ENCODE assay signal across 8 cellular contexts in the genomic region with DNA sequence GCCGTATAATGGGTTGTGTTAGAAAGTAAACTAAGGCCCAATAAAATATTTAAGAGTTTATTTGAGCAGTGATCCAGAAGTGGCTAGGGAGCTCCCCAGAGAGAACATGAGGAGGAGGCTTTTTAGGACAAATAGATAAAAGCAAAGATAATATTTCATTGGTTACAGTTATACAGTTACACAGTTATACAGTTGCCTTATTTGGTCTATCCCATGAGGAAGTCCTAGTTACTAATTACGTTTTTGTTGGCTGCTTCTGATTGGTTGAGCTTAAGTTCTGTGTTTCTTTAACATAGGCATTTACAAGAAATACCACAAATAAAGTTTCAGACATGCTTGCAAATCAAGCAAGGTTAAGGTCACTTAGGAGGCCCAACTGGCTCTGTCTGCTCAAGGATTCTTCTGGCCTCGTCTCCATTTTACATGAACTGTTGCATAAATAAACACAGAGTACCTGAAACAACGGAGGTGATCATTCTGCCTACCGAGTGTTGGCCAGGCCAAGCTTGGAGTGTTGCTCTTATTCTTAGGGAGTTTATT. TPM values are rescaled to one million over a fixed set of nuclear protein-coding genes. Genes with fewer than 3 reads are reported as not detected.
A peak's percentile ranks its signal among the peaks of the same experiment; 100 is the strongest.
DNase-seq lines count a peak whose midpoint lies in the region; ATAC-seq and TF ChIP-seq lines count a peak whose summit lies in the region.

No MANE protein-coding gene starts in this region.

- no peaks in the 10 kb centered on the region for H3K9me3 ChIP-seq in iPS-20b (ENCODE audit: insufficient read depth, low read depth, low read length)

- H3K4me1 ChIP-seq in iPS-20b (ENCODE audit: insufficient read depth, low read length): peaks cover 9% of the 10 kb centered on the region; the same call in 1 of the 2 replicates

- in situ Hi-C loops in G401 (cut with HindIII; ENCODE audit: low sequenced_read_pairs) (no loop called here), KBM-7 (cut with MboI; ENCODE audit: low pct_unique_long_range_greater_than_20kb, low sequenced_read_pairs) (no loop called here), astrocyte of the spinal cord (cut with HindIII; ENCODE audit: low sequenced_read_pairs) (no loop called here)

- no peak for TF ChIP-seq CTCF in astrocyte of the spinal cord (IDR thresholded peaks at IDR 0.05; ENCODE audit: low read depth, low read length)

- H3K4me3 ChIP-seq in astrocyte of the spinal cord (ENCODE audit: low read depth, low read length) (no peak overlapping the region), iPS-20b (ENCODE audit: low read length) (peak overlapping the region; percentile 65; the same call in 1 of the 2 replicates)

- H3K27ac ChIP-seq in iPS-20b (ENCODE audit: low read length): no peak overlapping the region

- ATAC-seq in GM21526 (IDR thresholded peaks at IDR 0.05; ENCODE audit: low FRiP score, unreplicated experiment): peak; percentile 90
- ATAC-seq in stimulated activated naive CD8-positive, alpha-beta T cell treated with anti-CD3 and anti-CD28 coated beads, Interleukin-15, Interleukin-2, amounts not matched to agents 100 U/mL and 50 U/mL, for 24 hours: peak; percentile 28
- no peak for ATAC-seq in HG02571 (IDR thresholded peaks at IDR 0.05; ENCODE audit: unreplicated experiment)

- H3K9ac ChIP-seq in iPS-20b (ENCODE audit: low read depth, low read length): peak overlapping the region; percentile 3; the same call in 1 of the 2 replicates

- DNase-seq in G401 (ENCODE audit: low spot score) (peak; percentile 61), KBM-7 (peak; percentile 12), astrocyte of the spinal cord (ENCODE audit: low read depth, low spot score) (peak; percentile 61), NCI-H1048 (lab: John Stamatoyannopoulos, UW) (no peak)
- DNase-seq in stimulated activated naive CD8-positive, alpha-beta T cell treated with anti-CD3 and anti-CD28 coated beads, Interleukin-15, Interleukin-2, amounts not matched to agents 100 U/mL and 50 U/mL, for 24 hours: no peak

- peaks cover 79% of the 10 kb centered on the region for H3K27me3 ChIP-seq in iPS-20b (ENCODE audit: insufficient read depth, low read length)

- H3K36me3 ChIP-seq in iPS-20b (ENCODE audit: insufficient read depth, low read depth, low read length): no peaks in the 10 kb centered on the region

RNA-seq across cellular contexts. Expression of a gene that starts 7.0 kb away (rescaled TPM):
- total RNA-seq in G401 (2014; rRNA removed; shearing (Covaris generic)): 0.17 TPM in 1 of 2 replicates, not detected in the other

RNA-seq across cellular contexts. Expression of a gene that starts 32.3 kb away (rescaled TPM):
- not detected in 2 replicates for total RNA-seq in G401 (2014; rRNA removed; shearing (Covaris generic))

Comparison
In these comparisons a context has a peak if more than half of its experiments do, and no peak if none do; other contexts are left out.
1. DNase-seq: peak in G401 (single experiment), KBM-7 (single experiment) and astrocyte of the spinal cord (single experiment); none in stimulated activated naive CD8-positive, alpha-beta T cell treated with anti-CD3 and anti-CD28 coated beads, Interleukin-15, Interleukin-2, amounts not matched to agents 100 U/mL and 50 U/mL, for 24 hours (single experiment) and NCI-H1048 (single experiment).